Comparison of ENCODE assay signal across 11 cellular contexts in genomic region chr12:5430639-5431603, GRCh38. TPM values are rescaled to one million over a fixed set of nuclear protein-coding genes. Genes with fewer than 3 reads are reported as not detected.
DNase-seq lines count a peak whose midpoint lies in the region; ATAC-seq, FAIRE-seq and TF ChIP-seq lines count a peak whose summit lies in the region.
"Had no signal": no experiment of that assay in that cellular context is flagged by ENCODE, and none has a peak within 500 bp of the region (broad histone marks: within the 10 kb centered on the region; RNA-seq: fewer than 3 reads in every experiment).

No MANE protein-coding gene starts in this region.

- peak overlapping the region; percentile 93 for H3K4me2 ChIP-seq in astrocyte (ENCODE audit: low read length)

- H4K20me1 ChIP-seq in astrocyte (ENCODE audit: insufficient read depth, low read length): peaks cover 12% of the 10 kb centered on the region

- H3K27ac Mint-ChIP-seq in astrocyte (ENCODE audit: unreplicated experiment) (peak overlapping the region; percentile 79), memory B cell (no peak overlapping the region)

- no peak overlapping the region for H3K27ac ChIP-seq in HUES48 (ENCODE audit: low read depth, low read length)
- H3K27ac ChIP-seq in astrocyte (ENCODE audit: low read depth, low read length): no peak overlapping the region
- no peak overlapping the region for H3K27ac ChIP-seq in subcutaneous abdominal adipose tissue (ENCODE audit: low read depth, low read length)

- no peak for ATAC-seq in memory B cell (ENCODE audit: low read depth)
- ATAC-seq: HCT116, Panc1 had no signal

- H3K79me2 ChIP-seq in astrocyte (ENCODE audit: insufficient read depth, low read length): peaks cover 24% of the 10 kb centered on the region

- no peak for TF ChIP-seq CTCF in astrocyte (IDR thresholded peaks at IDR 0.05; ENCODE audit: insufficient read depth, low read depth, low read length)
- no peak for TF ChIP-seq CTCF in GM20000 (IDR thresholded peaks at IDR 0.05; ENCODE audit: extremely low read depth, missing control alignments)

- H3K9me3 Mint-ChIP-seq in astrocyte (ENCODE audit: unreplicated experiment) (no peaks in the 10 kb centered on the region), memory B cell (no peaks in the 10 kb centered on the region)

- peak overlapping the region; percentile 69 for H3K4me3 ChIP-seq in HUES48 (ENCODE audit: low read depth, low read length)
- H3K4me3 ChIP-seq in astrocyte (ENCODE audit: insufficient read depth, low read depth, low read length): peak overlapping the region; percentile 40
- peak overlapping the region in 4 of 5 donors; percentile 22 to 58 (median 52) for H3K4me3 ChIP-seq in subcutaneous abdominal adipose tissue (ENCODE audit: low read depth in 1 of 5, low read length in 5 of 5)

- peak overlapping the region; percentile 89 for H3K4me3 Mint-ChIP-seq in astrocyte (ENCODE audit: unreplicated experiment)
- peak overlapping the region; percentile 69 for H3K4me3 Mint-ChIP-seq in memory B cell

- no peak for FAIRE-seq in astrocyte (lab: Jason Lieb, UNC)
- no peak for FAIRE-seq in H54 (lab: Jason Lieb, UNC)
- FAIRE-seq: endometrium had no signal

- H3K4me1 ChIP-seq in HUES48 (ENCODE audit: control insufficient read depth, insufficient read depth, low read length): peaks cover 44% of the 10 kb centered on the region
- peaks cover 34% of the 10 kb centered on the region for H3K4me1 ChIP-seq in astrocyte (ENCODE audit: insufficient read depth, low read length)
- H3K4me1 ChIP-seq in subcutaneous abdominal adipose tissue (ENCODE audit: control insufficient read depth in 5 of 5, insufficient read depth in 5 of 5, low read length in 5 of 5): peaks cover 1 to 27% (median 23%) of the 10 kb centered on the region in 5 donors

- H3K27me3 Mint-ChIP-seq in astrocyte (ENCODE audit: low read depth, unreplicated experiment) (peaks cover 38% of the 10 kb centered on the region), memory B cell (peaks cover 32% of the 10 kb centered on the region)

- TF ChIP-seq POLR2A in H54 (IDR thresholded peaks at IDR 0.05; ENCODE audit: low read depth, low read length): no peak

- no peaks in the 10 kb centered on the region for H3K36me3 ChIP-seq in HUES48 (ENCODE audit: control insufficient read depth, insufficient read depth, low read length)
- no peaks in the 10 kb centered on the region for H3K36me3 ChIP-seq in astrocyte (ENCODE audit: insufficient read depth, low read length)
- H3K36me3 ChIP-seq in subcutaneous abdominal adipose tissue (ENCODE audit: control insufficient read depth in 5 of 5, insufficient read depth in 5 of 5, low read length in 5 of 5): no peaks in the 10 kb centered on the region

- H3K36me3 Mint-ChIP-seq in astrocyte (ENCODE audit: low read depth, unreplicated experiment): no peaks in the 10 kb centered on the region
- H3K36me3 Mint-ChIP-seq in memory B cell: no peaks in the 10 kb centered on the region

- no peaks in the 10 kb centered on the region for H3K9me3 ChIP-seq in HUES48 (ENCODE audit: control insufficient read depth, insufficient read depth, low read length)
- no peaks in the 10 kb centered on the region for H3K9me3 ChIP-seq in astrocyte (ENCODE audit: insufficient read depth, low read depth, low read length)
- no peaks in the 10 kb centered on the region for H3K9me3 ChIP-seq in subcutaneous abdominal adipose tissue (ENCODE audit: control insufficient read depth in 5 of 5, low read length in 5 of 5)

- DNase-seq in astrocyte (ENCODE audit: low read depth): no peak
- DNase-seq in memory B cell (ENCODE audit: low spot score in 2 of 2): no peak
- DNase-seq in GM20000 (ENCODE audit: low spot score): no peak
- DNase-seq in CD1c-positive myeloid dendritic cell (ENCODE audit: extremely low spot score): no peak
- DNase-seq in H54 (ENCODE audit: insufficient read length, low spot score): no peak
- DNase-seq: activated CD8-positive, alpha-beta memory T cell treated with anti-CD3 and anti-CD28 coated beads, Interleukin-2, amount 50 U/mL, for 48 hours had no signal

- H3K9ac ChIP-seq in HUES48 (ENCODE audit: low read depth, low read length): no peak overlapping the region
- peak overlapping the region; percentile 81 for H3K9ac ChIP-seq in astrocyte (ENCODE audit: low read length)
- no peak overlapping the region for H3K9ac ChIP-seq in subcutaneous abdominal adipose tissue (ENCODE audit: low read length in 5 of 5)

- H2AFZ ChIP-seq in astrocyte (ENCODE audit: low read depth, low read length): peak overlapping the region; percentile 64

- H3K27me3 ChIP-seq in HUES48 (ENCODE audit: control insufficient read depth, insufficient read depth, low read length) (peaks cover 73% of the 10 kb centered on the region), astrocyte (ENCODE audit: insufficient read depth, low read length) (peaks cover 64% of the 10 kb centered on the region), subcutaneous abdominal adipose tissue (ENCODE audit: control insufficient read depth in 5 of 5, insufficient read depth in 4 of 5, low read length in 5 of 5) (peaks cover 33 to 68% (median 50%) of the 10 kb centered on the region in 5 donors)

- peaks cover 27% of the 10 kb centered on the region for H3K4me1 Mint-ChIP-seq in astrocyte (ENCODE audit: low read depth, unreplicated experiment)
- peaks cover 19% of the 10 kb centered on the region for H3K4me1 Mint-ChIP-seq in memory B cell

RNA-seq across cellular contexts. Expression of gene NTF3, which starts 1.0 kb away (rescaled TPM):
- total RNA-seq in astrocyte: 8.9 and 9.6 TPM in 2 replicates
